ENCODE assay signal across 8 cellular contexts in the genomic region with DNA sequence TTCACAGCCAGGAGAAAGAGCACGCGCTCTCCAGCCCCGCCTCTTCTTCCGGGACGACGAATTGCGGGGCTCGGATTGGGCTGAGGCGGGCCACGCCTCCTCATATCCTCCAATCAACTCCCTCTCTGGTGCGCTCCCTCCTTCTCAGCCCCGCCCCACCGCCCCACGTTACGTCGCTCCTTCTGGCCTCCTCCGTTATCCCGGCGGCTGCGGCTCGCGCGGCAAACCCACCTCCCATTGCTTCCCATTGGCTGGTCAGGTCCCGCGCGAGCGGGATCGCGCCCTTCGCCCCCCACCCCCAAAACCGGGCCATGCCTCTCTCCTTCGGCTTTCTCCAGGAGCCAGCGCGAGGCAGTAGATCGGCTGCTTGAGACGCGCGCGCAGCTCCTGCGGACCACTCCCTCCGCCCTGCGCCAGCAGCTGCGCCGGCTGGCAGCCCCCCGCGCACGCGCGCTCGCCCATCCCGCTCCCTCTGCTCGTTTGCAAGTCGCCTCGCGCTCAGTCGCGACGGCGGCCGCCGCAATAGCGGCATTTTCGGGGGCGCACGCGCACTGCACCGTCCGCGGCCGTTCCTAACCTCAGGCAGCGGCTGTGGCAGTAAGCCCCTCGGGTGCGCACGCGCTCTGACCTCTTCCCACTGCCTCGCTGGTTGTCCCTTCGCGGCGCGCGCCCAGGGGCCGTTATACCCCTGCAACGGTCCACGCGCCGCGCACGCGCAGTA. TPM values are rescaled to one million over a fixed set of nuclear protein-coding genes. Genes with fewer than 3 reads are reported as not detected.
DNase-seq lines count a peak whose midpoint lies in the region; ATAC-seq and TF ChIP-seq lines count a peak whose summit lies in the region.

No MANE protein-coding gene starts in this region.

- H3K36me3 ChIP-seq in A673 (ENCODE audit: insufficient read depth, low read length, poor library complexity, severe bottlenecking) (peaks cover under 1% of the 10 kb centered on the region), breast epithelium (no peaks in the 10 kb centered on the region), smooth muscle cell (ENCODE audit: low read depth) (no peaks in the 10 kb centered on the region)

- H3K27ac ChIP-seq in A673 (ENCODE audit: low read depth, low read length, poor library complexity, severe bottlenecking) (peak overlapping the region; percentile 100), VCaP (peak overlapping the region; percentile 99), breast epithelium (peak overlapping the region; percentile 93 to 98), smooth muscle cell (ENCODE audit: low read depth) (peak overlapping the region; percentile 81)

- ATAC-seq in GM18873 (IDR thresholded peaks at IDR 0.05; ENCODE audit: low FRiP score, unreplicated experiment) (peak; percentile 59), HG03135 (IDR thresholded peaks at IDR 0.05; ENCODE audit: unreplicated experiment) (peak; percentile 67)

- H3K4me3 ChIP-seq in A673 (ENCODE audit: low read depth, low read length, poor library complexity, severe bottlenecking) (peak overlapping the region; percentile 88), breast epithelium (peak overlapping the region; percentile 58 to 93 (median 77)), smooth muscle cell (peak overlapping the region; percentile 67)

- TF ChIP-seq POLR2A in breast epithelium (IDR thresholded peaks at IDR 0.05), result peak; percentile 37

- peaks cover 38% of the 10 kb centered on the region for H3K79me2 ChIP-seq in smooth muscle cell (ENCODE audit: low read depth)

- H4K20me1 ChIP-seq in smooth muscle cell (ENCODE audit: low read depth), result peaks cover 39% of the 10 kb centered on the region

- H3K9me3 ChIP-seq in A673 (ENCODE audit: low read depth, low read length, poor library complexity, severe bottlenecking), result no peaks in the 10 kb centered on the region
- H3K9me3 ChIP-seq in breast epithelium, result no peaks in the 10 kb centered on the region
- H3K9me3 ChIP-seq in smooth muscle cell (replicated peaks; ENCODE audit: low read depth), result no peaks in the 10 kb centered on the region

- under 1% methylated on average over 81 of the region's 89 CpGs for WGBS in smooth muscle cell (ENCODE audit: low lambda C conversion rate)

- peak overlapping the region; percentile 97 for H3K4me2 ChIP-seq in smooth muscle cell

- peaks cover 7% of the 10 kb centered on the region for H3F3A ChIP-seq in smooth muscle cell (ENCODE audit: low read depth)

- BruUV-seq in A673 (replicated peaks; lab: Mats Ljungman, UMichigan), result no TSS peak

- POLR2A ChIA-PET in A673 (lab: Charles Lee; ENCODE audit: low non-redundant PET), result interaction anchor here (0.6 to 0.7 kb wide), 2 partner anchors 85 to 115 kb away, joined by 4 read pairs; no protein-coding TSS in a partner anchor

- intact Hi-C loops in A673 (cut with micrococcal nuclease; ENCODE audit: unreplicated experiment) (loop anchor here (1.0 kb wide), 1 partner anchor 253 kb away; the partner anchor contains the start of gene ZC3H4), breast epithelium (cut with DNase I; ENCODE audit: low total_unique reads) (no loop called here)

- TF ChIP-seq CTCF in A673 (conservative IDR thresholded peaks at IDR 0.05; ENCODE audit: low read depth, low read length), result no peak
- TF ChIP-seq CTCF in VCaP (conservative IDR thresholded peaks at IDR 0.05), result no peak
- peak in 1 of 3 donors; percentile 17 for TF ChIP-seq CTCF in breast epithelium (IDR thresholded peaks at IDR 0.05)
- no peak for TF ChIP-seq CTCF in smooth muscle cell (IDR thresholded peaks at IDR 0.05; ENCODE audit: borderline replicate concordance, insufficient read depth, poor library complexity, severe bottlenecking)

- DNase-seq in A673 (ENCODE audit: low spot score) (peak; percentile 100), NCI-H2196 (lab: John Stamatoyannopoulos, UW; ENCODE audit: unreplicated experiment) (peak; percentile 98), breast epithelium (ENCODE audit: low spot score in 2 of 2) (peak; percentile 98), iPS-NIHi11 (ENCODE audit: low spot score) (peak; percentile 86), smooth muscle cell (lab: John Stamatoyannopoulos, UW; ENCODE audit: unreplicated experiment) (peak; percentile 98)

- peak overlapping the region; percentile 19 for H2AFZ ChIP-seq in smooth muscle cell (ENCODE audit: low read depth)

- CTCF ChIA-PET in A673 (lab: Charles Lee), result no interaction called here

- no peaks in the 10 kb centered on the region for H3K27me3 ChIP-seq in A673 (replicated peaks; ENCODE audit: insufficient read depth, low read depth, low read length, poor library complexity)
- no peaks in the 10 kb centered on the region for H3K27me3 ChIP-seq in breast epithelium
- H3K27me3 ChIP-seq in smooth muscle cell (ENCODE audit: low read depth), result no peaks in the 10 kb centered on the region

- peak overlapping the region; percentile 77 for H3K9ac ChIP-seq in smooth muscle cell (ENCODE audit: low read depth)

- H3K4me1 ChIP-seq in A673 (ENCODE audit: insufficient read depth, low read length, poor library complexity, severe bottlenecking) (peaks cover 43% of the 10 kb centered on the region), breast epithelium (peaks cover 0 to 10% of the 10 kb centered on the region in 2 donors), smooth muscle cell (ENCODE audit: low read depth) (peaks cover 27% of the 10 kb centered on the region)

RNA-seq across cellular contexts. Expression of gene ARHGAP35, which starts 0.5 kb away (rescaled TPM):
- total RNA-seq in A673 (2021), result 76.5 and 76.7 TPM in 2 replicates
- 10 to 100 TPM; 44.8 to 61.9 (median 60.3) TPM for total RNA-seq in breast epithelium
- 19.8 and 20.0 TPM in 2 replicates for total RNA-seq in smooth muscle cell
- polyA plus RNA-seq in smooth muscle cell, result 6.9 TPM in 2 replicates

RNA-seq across cellular contexts. Expression of gene AP2S1, which starts 9.6 kb away (rescaled TPM):
- total RNA-seq in A673 (2021) (226 and 241 TPM in 2 replicates), breast epithelium (100 to 1,000 TPM in 2 of 3 donors, 10 to 100 TPM in 1; 63.1 to 108 (median 101) TPM), smooth muscle cell (142 and 204 TPM in 2 replicates)
- polyA plus RNA-seq in smooth muscle cell, result 471 and 488 TPM in 2 replicates

Comparison
In these comparisons a context has a peak if more than half of its experiments do, and no peak if none do; other contexts are left out.
1. Peak in every context shown above with its lines: DNase-seq, ATAC-seq, H3K4me3 ChIP-seq and H3K27ac ChIP-seq.